ENCODE assay signal across 2 cellular contexts in the genomic region with DNA sequence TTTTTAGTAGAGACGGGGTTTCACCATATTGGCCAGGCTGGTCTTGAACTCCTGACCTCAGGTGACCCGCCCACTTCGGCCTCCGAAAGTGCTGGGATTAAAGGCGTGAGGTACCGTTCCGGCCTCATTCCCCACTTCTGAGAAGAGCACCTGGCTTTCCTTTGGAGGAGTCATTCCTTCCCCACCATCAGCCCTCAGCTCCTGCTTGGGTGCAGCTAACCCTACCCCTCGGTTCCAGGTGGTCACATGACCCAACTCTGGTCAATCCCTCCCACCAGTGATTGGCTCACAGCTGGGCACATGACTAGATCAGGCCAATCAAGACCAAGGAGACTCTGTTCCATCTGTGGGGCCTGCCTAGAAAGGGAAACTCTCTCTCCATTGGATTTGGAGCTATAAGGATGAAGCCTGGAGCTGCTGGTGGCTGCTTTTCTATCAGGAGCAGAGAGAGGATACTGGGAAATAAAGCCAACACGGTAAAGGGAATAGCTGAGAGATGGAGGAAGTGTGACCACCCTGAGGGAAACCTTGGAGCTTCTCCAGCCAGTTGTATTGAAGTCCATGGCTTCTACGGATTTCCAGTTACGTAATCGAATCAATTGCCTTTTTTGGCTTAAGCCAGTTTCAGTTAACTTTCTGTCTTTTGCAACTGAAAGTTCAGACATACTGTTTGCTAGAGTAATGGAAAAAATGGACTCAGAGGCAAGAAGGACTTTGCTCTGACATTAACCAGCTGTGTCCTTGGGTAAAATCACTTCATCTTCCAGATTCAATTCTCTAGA.
TF ChIP-seq lines count a peak whose summit lies in the region.

No MANE protein-coding gene starts in this region.

TF ChIP-seq in GM12878, 131 proteins besides CTCF, POLR2A, EP300 and RAD21:
- TF ChIP-seq ATF7 (IDR thresholded peaks at IDR 0.05; ENCODE audit: low read depth) (peak; percentile 46), PAX8 (IDR thresholded peaks at IDR 0.05) (no peak), RAD51 (IDR thresholded peaks at IDR 0.05) (peak; percentile 46; the same call in 1 of the 2 replicates)
- TF ChIP-seq, protein P1, sequence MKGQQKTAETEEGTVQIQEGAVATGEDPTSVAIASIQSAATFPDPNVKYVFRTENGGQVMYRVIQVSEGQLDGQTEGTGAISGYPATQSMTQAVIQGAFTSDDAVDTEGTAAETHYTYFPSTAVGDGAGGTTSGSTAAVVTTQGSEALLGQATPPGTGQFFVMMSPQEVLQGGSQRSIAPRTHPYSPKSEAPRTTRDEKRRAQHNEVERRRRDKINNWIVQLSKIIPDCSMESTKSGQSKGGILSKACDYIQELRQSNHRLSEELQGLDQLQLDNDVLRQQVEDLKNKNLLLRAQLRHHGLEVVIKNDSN (IDR thresholded peaks at IDR 0.05; ENCODE audit: borderline replicate concordance, extremely low read length, insufficient read depth, low read depth, low read length): peak; percentile 64

TF ChIP-seq in liver, 16 proteins besides CTCF, POLR2A, EP300 and RAD21:
- TF ChIP-seq NR2F2 (IDR thresholded peaks at IDR 0.05): peak; percentile 67
- peak; percentile 96 for TF ChIP-seq YY1 (IDR thresholded peaks at IDR 0.05)
- TF ChIP-seq, protein P2, sequence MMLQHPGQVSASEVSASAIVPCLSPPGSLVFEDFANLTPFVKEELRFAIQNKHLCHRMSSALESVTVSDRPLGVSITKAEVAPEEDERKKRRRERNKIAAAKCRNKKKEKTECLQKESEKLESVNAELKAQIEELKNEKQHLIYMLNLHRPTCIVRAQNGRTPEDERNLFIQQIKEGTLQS (IDR thresholded peaks at IDR 0.05): peak; percentile 94
- peak; percentile 70 for TF ChIP-seq FOXA1 (IDR thresholded peaks at IDR 0.05)
- TF ChIP-seq, protein P3, sequence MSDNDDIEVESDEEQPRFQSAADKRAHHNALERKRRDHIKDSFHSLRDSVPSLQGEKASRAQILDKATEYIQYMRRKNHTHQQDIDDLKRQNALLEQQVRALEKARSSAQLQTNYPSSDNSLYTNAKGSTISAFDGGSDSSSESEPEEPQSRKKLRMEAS (IDR thresholded peaks at IDR 0.05): peak; percentile 85
- TF ChIP-seq FOXA2 (IDR thresholded peaks at IDR 0.05): peak; percentile 73
- TF ChIP-seq EGR1 (IDR thresholded peaks at IDR 0.05; ENCODE audit: low read depth in 2 of 2): peak; percentile 68 to 97
- TF ChIP-seq, protein P4, sequence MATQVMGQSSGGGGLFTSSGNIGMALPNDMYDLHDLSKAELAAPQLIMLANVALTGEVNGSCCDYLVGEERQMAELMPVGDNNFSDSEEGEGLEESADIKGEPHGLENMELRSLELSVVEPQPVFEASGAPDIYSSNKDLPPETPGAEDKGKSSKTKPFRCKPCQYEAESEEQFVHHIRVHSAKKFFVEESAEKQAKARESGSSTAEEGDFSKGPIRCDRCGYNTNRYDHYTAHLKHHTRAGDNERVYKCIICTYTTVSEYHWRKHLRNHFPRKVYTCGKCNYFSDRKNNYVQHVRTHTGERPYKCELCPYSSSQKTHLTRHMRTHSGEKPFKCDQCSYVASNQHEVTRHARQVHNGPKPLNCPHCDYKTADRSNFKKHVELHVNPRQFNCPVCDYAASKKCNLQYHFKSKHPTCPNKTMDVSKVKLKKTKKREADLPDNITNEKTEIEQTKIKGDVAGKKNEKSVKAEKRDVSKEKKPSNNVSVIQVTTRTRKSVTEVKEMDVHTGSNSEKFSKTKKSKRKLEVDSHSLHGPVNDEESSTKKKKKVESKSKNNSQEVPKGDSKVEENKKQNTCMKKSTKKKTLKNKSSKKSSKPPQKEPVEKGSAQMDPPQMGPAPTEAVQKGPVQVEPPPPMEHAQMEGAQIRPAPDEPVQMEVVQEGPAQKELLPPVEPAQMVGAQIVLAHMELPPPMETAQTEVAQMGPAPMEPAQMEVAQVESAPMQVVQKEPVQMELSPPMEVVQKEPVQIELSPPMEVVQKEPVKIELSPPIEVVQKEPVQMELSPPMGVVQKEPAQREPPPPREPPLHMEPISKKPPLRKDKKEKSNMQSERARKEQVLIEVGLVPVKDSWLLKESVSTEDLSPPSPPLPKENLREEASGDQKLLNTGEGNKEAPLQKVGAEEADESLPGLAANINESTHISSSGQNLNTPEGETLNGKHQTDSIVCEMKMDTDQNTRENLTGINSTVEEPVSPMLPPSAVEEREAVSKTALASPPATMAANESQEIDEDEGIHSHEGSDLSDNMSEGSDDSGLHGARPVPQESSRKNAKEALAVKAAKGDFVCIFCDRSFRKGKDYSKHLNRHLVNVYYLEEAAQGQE (IDR thresholded peaks at IDR 0.05): peak; percentile 87
- peak; percentile 95 for TF ChIP-seq HNF4G (IDR thresholded peaks at IDR 0.05)
- TF ChIP-seq SP1 (IDR thresholded peaks at IDR 0.05): peak; percentile 95
- TF ChIP-seq HNF4A (conservative IDR thresholded peaks at IDR 0.05): peak; percentile 97
- peak; percentile 96 to 99 for TF ChIP-seq JUND (IDR thresholded peaks at IDR 0.05)
- TF ChIP-seq RXRA (IDR thresholded peaks at IDR 0.05): peak; percentile 91 to 96
- TF ChIP-seq, protein P5, sequence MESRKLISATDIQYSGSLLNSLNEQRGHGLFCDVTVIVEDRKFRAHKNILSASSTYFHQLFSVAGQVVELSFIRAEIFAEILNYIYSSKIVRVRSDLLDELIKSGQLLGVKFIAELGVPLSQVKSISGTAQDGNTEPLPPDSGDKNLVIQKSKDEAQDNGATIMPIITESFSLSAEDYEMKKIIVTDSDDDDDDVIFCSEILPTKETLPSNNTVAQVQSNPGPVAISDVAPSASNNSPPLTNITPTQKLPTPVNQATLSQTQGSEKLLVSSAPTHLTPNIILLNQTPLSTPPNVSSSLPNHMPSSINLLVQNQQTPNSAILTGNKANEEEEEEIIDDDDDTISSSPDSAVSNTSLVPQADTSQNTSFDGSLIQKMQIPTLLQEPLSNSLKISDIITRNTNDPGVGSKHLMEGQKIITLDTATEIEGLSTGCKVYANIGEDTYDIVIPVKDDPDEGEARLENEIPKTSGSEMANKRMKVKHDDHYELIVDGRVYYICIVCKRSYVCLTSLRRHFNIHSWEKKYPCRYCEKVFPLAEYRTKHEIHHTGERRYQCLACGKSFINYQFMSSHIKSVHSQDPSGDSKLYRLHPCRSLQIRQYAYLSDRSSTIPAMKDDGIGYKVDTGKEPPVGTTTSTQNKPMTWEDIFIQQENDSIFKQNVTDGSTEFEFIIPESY (IDR thresholded peaks at IDR 0.05): peak; percentile 80
- peak in 1 of 2 donors; percentile 67 for TF ChIP-seq GABPA (IDR thresholded peaks at IDR 0.05 in 1 of 2, conservative IDR thresholded peaks at IDR 0.05 in 1 of 2)
- peak; percentile 46 for TF ChIP-seq TAF1 (conservative IDR thresholded peaks at IDR 0.05)
